Comparison of ENCODE assay signal across 7 cellular contexts in the genomic region with DNA sequence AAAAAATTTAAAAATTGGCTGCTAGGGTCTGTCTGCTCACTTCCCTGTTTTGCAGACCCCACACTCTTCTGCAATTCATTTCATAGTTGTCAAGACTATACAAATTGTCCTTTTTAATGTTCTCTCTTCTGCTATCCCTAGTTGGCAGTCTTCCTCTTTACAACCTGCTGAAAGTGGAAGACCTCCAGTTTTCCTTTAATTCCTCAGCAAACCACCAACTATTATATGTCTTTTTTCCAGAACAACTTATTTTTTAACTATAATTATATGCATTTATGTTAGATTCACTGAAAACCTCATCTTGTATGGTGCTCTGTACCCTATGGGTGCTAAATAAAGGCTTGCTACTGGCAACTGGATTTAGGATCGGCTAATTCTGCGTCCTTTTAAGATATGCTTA. TPM values are rescaled to one million over a fixed set of nuclear protein-coding genes. Genes with fewer than 3 reads are reported as not detected.
DNase-seq lines count a peak whose midpoint lies in the region; ATAC-seq and TF ChIP-seq lines count a peak whose summit lies in the region.

No MANE protein-coding gene starts in this region.

- H3K79me2 ChIP-seq in GM23248 (ENCODE audit: insufficient read depth) (no peaks in the 10 kb centered on the region), fibroblast of lung (ENCODE audit: control insufficient read depth, insufficient read depth, low read length) (no peaks in the 10 kb centered on the region)

- H3K9me3 Mint-ChIP-seq in stimulated activated effector memory CD8-positive, alpha-beta T cell treated with anti-CD3 and anti-CD28 coated beads, Interleukin-12 subunit alpha, Interleukin-12 subunit beta, amount 100 ng/mL, for 72 hours = peaks cover 7% of the 10 kb centered on the region

- no peaks in the 10 kb centered on the region for H4K20me1 ChIP-seq in GM23248 (ENCODE audit: insufficient read depth)
- no peaks in the 10 kb centered on the region for H4K20me1 ChIP-seq in fibroblast of lung (ENCODE audit: control insufficient read depth, extremely low read depth, insufficient read depth, low read length)

- peak overlapping the region; percentile 87 for H3K4me3 Mint-ChIP-seq in stimulated activated effector memory CD8-positive, alpha-beta T cell treated with anti-CD3 and anti-CD28 coated beads, Interleukin-12 subunit alpha, Interleukin-12 subunit beta, amount 100 ng/mL, for 72 hours

- no TSS peak for BruUV-seq in Panc1 (replicated peaks; lab: Mats Ljungman, UMichigan)

- no peaks in the 10 kb centered on the region for H3K36me3 ChIP-seq in GM23248 (ENCODE audit: low read depth)
- no peaks in the 10 kb centered on the region for H3K36me3 ChIP-seq in Panc1 (ENCODE audit: control insufficient read depth, insufficient read depth, low read length)
- no peaks in the 10 kb centered on the region for H3K36me3 ChIP-seq in fibroblast of lung (ENCODE audit: control insufficient read depth, insufficient read depth, low read length)

- WGBS in GM23248 (ENCODE audit: low coverage in 1 of 2, low lambda C conversion rate in 2 of 2, missing lambda C conversion rate in 2 of 2), 2 experiments = 64 to 72% methylated on average over 2 of the region's 2 CpGs

- H3K9me3 ChIP-seq in GM23248 (ENCODE audit: low read depth) (no peaks in the 10 kb centered on the region), Panc1 (ENCODE audit: control insufficient read depth, insufficient read depth, low read depth, low read length) (no peaks in the 10 kb centered on the region), fibroblast of lung (ENCODE audit: control insufficient read depth, insufficient read depth, low read depth, low read length) (no peaks in the 10 kb centered on the region)

- H3K27ac Mint-ChIP-seq in stimulated activated effector memory CD8-positive, alpha-beta T cell treated with anti-CD3 and anti-CD28 coated beads, Interleukin-12 subunit alpha, Interleukin-12 subunit beta, amount 100 ng/mL, for 72 hours = peak overlapping the region; percentile 92

- H3F3A ChIP-seq in GM23248 (ENCODE audit: insufficient read depth) = peaks cover 67% of the 10 kb centered on the region

- H2AFZ ChIP-seq in GM23248 (peak overlapping the region; percentile 94), fibroblast of lung (ENCODE audit: low read length) (no peak overlapping the region)

- H3K4me3 ChIP-seq in GM23248 (peak overlapping the region; percentile 88), Panc1 (ENCODE audit: low read depth in 2 of 2, low read length in 2 of 2) (peak overlapping the region; percentile 57 to 70), fibroblast of lung (replicated peaks in 1 of 4; ENCODE audit: control extremely low read depth in 1 of 4, insufficient read depth in 1 of 4, low read depth in 3 of 4, low read length in 4 of 4) (peak overlapping the region; percentile 25 to 66 (median 37))

- peak overlapping the region; percentile 92; the same call in 1 of the 2 replicates for H3K27ac ChIP-seq in GM23248
- peak overlapping the region; percentile 81 for H3K27ac ChIP-seq in Panc1 (ENCODE audit: low read length)
- H3K27ac ChIP-seq in fibroblast of lung (ENCODE audit: insufficient read depth, low read length) = no peak overlapping the region

- peaks cover 47% of the 10 kb centered on the region for H3K36me3 Mint-ChIP-seq in stimulated activated effector memory CD8-positive, alpha-beta T cell treated with anti-CD3 and anti-CD28 coated beads, Interleukin-12 subunit alpha, Interleukin-12 subunit beta, amount 100 ng/mL, for 72 hours

- H3K9ac ChIP-seq in GM23248 = peak overlapping the region; percentile 97
- H3K9ac ChIP-seq in fibroblast of lung (ENCODE audit: insufficient read depth, low read length) = no peak overlapping the region

- no peak for DNase-seq in GM23248
- no peak for DNase-seq in Panc1 (ENCODE audit: low read depth, low spot score)
- DNase-seq in fibroblast of lung (ENCODE audit: low read depth in 2 of 2) = no peak
- no peak for DNase-seq in stimulated activated effector memory CD8-positive, alpha-beta T cell treated with anti-CD3 and anti-CD28 coated beads, Interleukin-12 subunit alpha, Interleukin-12 subunit beta, amount 100 ng/mL, for 72 hours (ENCODE audit: low spot score in 2 of 2)
- no peak for DNase-seq in DMS153 treated with DMSO at 0.1 percent for 48 hours (lab: John Stamatoyannopoulos, UW; ENCODE audit: unreplicated experiment)

- no peaks in the 10 kb centered on the region for H3K9me2 ChIP-seq in GM23248 (ENCODE audit: insufficient read depth)

- no peak for ATAC-seq in Panc1
- no peak for ATAC-seq in stimulated activated effector memory CD8-positive, alpha-beta T cell treated with anti-CD3 and anti-CD28 coated beads, Interleukin-12 subunit alpha, Interleukin-12 subunit beta, amount 100 ng/mL, for 72 hours
- no peak for ATAC-seq in GM21723 (IDR thresholded peaks at IDR 0.05; ENCODE audit: unreplicated experiment)
- no peak for ATAC-seq in HG02571 (IDR thresholded peaks at IDR 0.05; ENCODE audit: unreplicated experiment)

- CTCF ChIA-PET in Panc1 (lab: Charles Lee) = no interaction called here

- POLR2A ChIA-PET in Panc1 (lab: Charles Lee) = no interaction called here

- H3K4me1 ChIP-seq in GM23248 (ENCODE audit: insufficient read depth) = peaks cover 15% of the 10 kb centered on the region
- H3K4me1 ChIP-seq in Panc1 (ENCODE audit: control insufficient read depth, insufficient read depth, low read length) = peaks cover 7% of the 10 kb centered on the region; the same call in 1 of the 2 replicates
- H3K4me1 ChIP-seq in fibroblast of lung (ENCODE audit: control insufficient read depth, extremely low read depth, insufficient read depth, low read length) = peaks cover 14% of the 10 kb centered on the region

- H3K4me2 ChIP-seq in GM23248 (ENCODE audit: unreplicated experiment) = peak overlapping the region; percentile 86
- H3K4me2 ChIP-seq in fibroblast of lung (ENCODE audit: extremely low read depth, insufficient read depth, low read length) = peak overlapping the region; percentile 79

- in situ Hi-C loops in GM23248 (cut with MboI) (no loop called here), Panc1 (cut with HindIII; ENCODE audit: low pct_unique_long_range_greater_than_20kb, low sequenced_read_pairs) (no loop called here)

- intact Hi-C loops in Panc1 (cut with micrococcal nuclease; ENCODE audit: unreplicated experiment) = no loop called here

- peak; percentile 3; the same call in 1 of the 2 replicates for TF ChIP-seq CTCF in Panc1 (IDR thresholded peaks at IDR 0.05)
- TF ChIP-seq CTCF in fibroblast of lung (conservative IDR thresholded peaks at IDR 0.05 in 1 of 2, IDR thresholded peaks at IDR 0.05 in 1 of 2; ENCODE audit: low read depth in 1 of 2, low read length in 2 of 2) = no peak

- H3K27me3 ChIP-seq in GM23248 (replicated peaks; ENCODE audit: insufficient read depth) = no peaks in the 10 kb centered on the region
- no peaks in the 10 kb centered on the region for H3K27me3 ChIP-seq in Panc1 (ENCODE audit: control insufficient read depth, insufficient read depth, low read length)
- no peaks in the 10 kb centered on the region for H3K27me3 ChIP-seq in fibroblast of lung (ENCODE audit: control insufficient read depth, insufficient read depth, low read length)

- H3K4me1 Mint-ChIP-seq in stimulated activated effector memory CD8-positive, alpha-beta T cell treated with anti-CD3 and anti-CD28 coated beads, Interleukin-12 subunit alpha, Interleukin-12 subunit beta, amount 100 ng/mL, for 72 hours = peaks cover 44% of the 10 kb centered on the region

RNA-seq across cellular contexts. Expression of gene PHF11, which starts 1.1 kb away (rescaled TPM):
- 13.4 and 16.9 TPM in 2 replicates for total RNA-seq in GM23248 (2014; rRNA removed; shearing (Covaris generic))
- 29.3 and 29.6 TPM in 2 replicates for polyA plus RNA-seq in GM23248 (2016; fragmentation: Nextera tagmentation; extraction: Ambion mirVana)
- total RNA-seq in Panc1 (2021; ENCODE audit: unreplicated experiment) = 15.7 TPM
- 9.6 TPM for polyA plus RNA-seq in Panc1 (2012; ENCODE audit: insufficient read length)
- total RNA-seq in fibroblast of lung = 18.5 and 26.8 TPM in 2 replicates
- polyA plus RNA-seq in fibroblast of lung = 32.8 and 46.8 TPM in 2 replicates
- 33.5 and 43.9 TPM in 2 replicates for polyA plus RNA-seq in fibroblast of lung (2012)
- polyA minus RNA-seq in fibroblast of lung (ENCODE audit: low replicate concordance) = 1.5 TPM in 1 of 2 replicates, not detected in the other

RNA-seq across cellular contexts. Expression of gene SETDB2, which starts 50.6 kb away (rescaled TPM):
- 2.8 and 5.3 TPM in 2 replicates for total RNA-seq in GM23248 (2014; rRNA removed; shearing (Covaris generic))
- polyA plus RNA-seq in GM23248 (2016; fragmentation: Nextera tagmentation; extraction: Ambion mirVana) (5.1 and 5.7 TPM in 2 replicates), fibroblast of lung (8.3 and 10.4 TPM in 2 replicates)
- total RNA-seq in Panc1 (2021; ENCODE audit: unreplicated experiment) (6.1 TPM), fibroblast of lung (13.4 and 13.7 TPM in 2 replicates)
- 2.1 TPM for polyA plus RNA-seq in Panc1 (2012; ENCODE audit: insufficient read length)
- polyA plus RNA-seq in fibroblast of lung (2012) = 5.9 and 6.1 TPM in 2 replicates
- polyA minus RNA-seq in fibroblast of lung (ENCODE audit: low replicate concordance) = 0.55 and 0.82 TPM in 2 replicates

RNA-seq across cellular contexts. Expression of gene CAB39L, which starts 50.8 kb away (rescaled TPM):
- 7.3 and 10.5 TPM in 2 replicates for total RNA-seq in GM23248 (2014; rRNA removed; shearing (Covaris generic))
- 6.1 and 7.0 TPM in 2 replicates for polyA plus RNA-seq in GM23248 (2016; fragmentation: Nextera tagmentation; extraction: Ambion mirVana)
- total RNA-seq in Panc1 (2021; ENCODE audit: unreplicated experiment) = 6.6 TPM
- polyA plus RNA-seq in Panc1 (2012; ENCODE audit: insufficient read length) = 3.3 TPM
- total RNA-seq in fibroblast of lung = 9.4 and 11.3 TPM in 2 replicates
- 11.8 and 13.0 TPM in 2 replicates for polyA plus RNA-seq in fibroblast of lung
- 9.6 and 9.8 TPM in 2 replicates for polyA plus RNA-seq in fibroblast of lung (2012)
- polyA minus RNA-seq in fibroblast of lung (ENCODE audit: low replicate concordance) = 7.5 and 8.7 TPM in 2 replicates

Comparison
In these comparisons a context has a peak if more than half of its experiments do, and no peak if none do; other contexts are left out.
1. H3K4me3 ChIP-seq: peak in every context shown above with its lines; median percentile 88 in GM23248; 64 in Panc1; 37 in fibroblast of lung.